8 cellular contexts compared by ENCODE assay signal in the genomic region with DNA sequence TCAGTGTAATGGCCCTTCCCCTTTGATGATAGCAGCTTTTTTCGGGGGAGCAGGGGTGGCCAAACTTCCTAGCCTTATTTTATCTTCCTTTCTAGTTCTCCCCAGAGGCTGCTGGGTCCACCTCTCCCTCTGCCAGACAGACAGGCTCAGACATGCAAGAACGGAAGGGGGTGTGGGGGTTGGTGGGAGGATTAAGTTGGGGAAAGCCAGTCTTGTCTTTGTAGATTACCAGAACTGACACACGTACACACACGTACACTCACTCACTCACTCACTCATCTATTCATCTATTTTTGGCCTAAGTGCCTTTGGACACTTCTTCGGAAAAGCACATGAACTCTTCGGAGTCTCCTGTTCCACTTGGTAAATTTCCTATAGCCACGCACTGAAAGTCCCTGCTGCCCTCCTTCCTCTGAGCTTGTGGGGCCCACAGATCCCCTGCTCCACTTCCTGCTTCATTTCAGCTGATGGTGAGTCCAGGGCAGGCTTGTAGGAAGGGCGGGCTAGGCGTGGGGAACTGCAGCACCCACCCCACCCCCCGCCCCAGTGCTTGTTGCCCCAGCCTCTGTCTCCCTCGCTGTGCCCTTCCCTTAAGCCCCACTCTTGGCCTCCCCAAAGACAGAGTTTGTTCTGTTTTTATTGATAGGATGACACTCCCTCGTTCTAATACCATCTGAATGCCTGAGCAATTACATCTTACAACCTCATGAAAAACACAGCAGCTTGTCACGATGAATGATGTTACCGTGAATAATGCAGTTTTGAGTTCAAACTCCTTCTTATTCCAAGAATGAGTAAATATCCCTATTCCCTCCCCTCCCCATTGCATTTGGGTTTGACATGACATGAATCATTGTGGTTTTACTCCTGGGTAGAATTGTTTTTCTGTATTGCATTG.
A peak's percentile ranks its signal among the peaks of the same experiment; 100 is the strongest.
DNase-seq lines count a peak whose midpoint lies in the region; ATAC-seq and TF ChIP-seq lines count a peak whose summit lies in the region.

No MANE protein-coding gene starts in this region.

- H3K9me3 ChIP-seq in heart left ventricle: no peaks in the 10 kb centered on the region

- TF ChIP-seq POLR2A in Raji (IDR thresholded peaks at IDR 0.05; ENCODE audit: insufficient read depth, low read depth, low read length) (peak; percentile 23; the same call in 1 of the 2 replicates), heart left ventricle (IDR thresholded peaks at IDR 0.05) (no peak)

- peaks cover 0 to 48% (median 16%) of the 10 kb centered on the region in 12 donors for H3K4me1 ChIP-seq in heart left ventricle

- TF ChIP-seq CTCF in AG10803 (conservative IDR thresholded peaks at IDR 0.05; ENCODE audit: low read length) (no peak), heart left ventricle (IDR thresholded peaks at IDR 0.05) (no peak)

- DNase-seq in AG10803 (ENCODE audit: low read depth) (peak; percentile 94), GM19238 (ENCODE audit: insufficient read length, low spot score) (peak; percentile 49), heart left ventricle (peak in 4 of 5 donors; percentile 26 to 67 (median 53)), SK-N-DZ (ENCODE audit: low spot score) (no peak)
- DNase-seq in activated naive CD4-positive, alpha-beta T cell treated with Interleukin-2 at 50 U/mL for 16 hours: peak; percentile 66
- peak; percentile 51 to 62 (median 57) for DNase-seq in stimulated activated CD4-positive, alpha-beta T cell treated with anti-CD3 and anti-CD28 coated beads, Interleukin-12 subunit alpha, Interleukin-12 subunit beta, amount 100 ng/mL, for 48 hours (ENCODE audit: low read depth in 2 of 3, low spot score in 1 of 3)

- H3K27me3 ChIP-seq in heart left ventricle: no peaks in the 10 kb centered on the region

- peak overlapping the region; percentile 48 to 91 (median 74) for H3K27ac ChIP-seq in heart left ventricle

- ATAC-seq in HG03135 (IDR thresholded peaks at IDR 0.05; ENCODE audit: unreplicated experiment) (peak; percentile 41), heart left ventricle (peak; percentile 48 to 90 (median 84))

- no peaks in the 10 kb centered on the region for H3K36me3 ChIP-seq in heart left ventricle

- intact Hi-C loops in heart left ventricle (cut with DNase I): loop anchor here in 2 of 10 donors (5.0 kb wide), 1 partner anchor 96 kb away; a partner anchor contains a TSS

- WGBS in heart left ventricle, 4 donors: 19 to 32% (median 24%) methylated on average over 14 of the region's 14 CpGs

- H3K4me3 ChIP-seq in AG10803 (ENCODE audit: low read length): no peak overlapping the region
- H3K4me3 ChIP-seq in heart left ventricle: peak overlapping the region in 7 of 12 donors; percentile 13 to 35 (median 26)
